Comparison of ENCODE assay signal across 18 cellular contexts in the genomic region with DNA sequence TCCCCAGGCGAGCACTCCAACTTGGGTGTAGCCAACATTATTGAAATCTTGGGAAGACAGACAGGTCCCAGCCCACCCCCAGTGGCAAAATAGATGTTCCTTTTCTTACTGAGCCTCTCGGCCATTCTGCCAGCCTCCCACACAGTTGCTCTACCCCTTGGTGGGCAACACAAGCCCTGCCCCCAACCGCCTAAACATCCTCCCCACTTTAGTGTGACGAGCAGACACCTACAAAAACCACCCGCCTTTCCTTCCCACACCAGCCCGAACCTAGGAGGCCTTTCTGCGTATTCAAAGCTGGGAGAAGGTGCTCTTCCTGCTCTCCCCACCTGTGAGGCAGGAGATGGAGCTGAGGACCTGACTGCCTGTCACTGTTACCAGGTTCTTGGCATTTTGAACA. TPM values are rescaled to one million over a fixed set of nuclear protein-coding genes. Genes with fewer than 3 reads are reported as not detected.
DNase-seq lines count a peak whose midpoint lies in the region; ATAC-seq lines count a peak whose summit lies in the region.
"Had no signal": no experiment of that assay in that cellular context is flagged by ENCODE, and none has a peak within 500 bp of the region (broad histone marks: within the 10 kb centered on the region; RNA-seq: fewer than 3 reads in every experiment).

No MANE protein-coding gene starts in this region.

- ATAC-seq in activated CD8-positive, alpha-beta T cell treated with anti-CD3 and anti-CD28 coated beads, Interleukin-2, amount 10 ng/mL, durations not matched to agents 7 days and 5 days, result no peak
- peak; percentile 35 to 49 for ATAC-seq in naive thymus-derived CD8-positive, alpha-beta T cell
- ATAC-seq in HG02973 (IDR thresholded peaks at IDR 0.05; ENCODE audit: unreplicated experiment), result no peak
- no peak for ATAC-seq in HG03045 (IDR thresholded peaks at IDR 0.05; ENCODE audit: unreplicated experiment)
- ATAC-seq: left cardiac atrium had no signal

- H3K36me3 Mint-ChIP-seq in activated naive CD4-positive, alpha-beta T cell treated with anti-CD3 and anti-CD28 coated beads, Interleukin-2, amount 10 ng/mL, durations not matched to agents 7 days and 5 days, result peaks cover 41% of the 10 kb centered on the region
- H3K36me3 Mint-ChIP-seq in activated CD8-positive, alpha-beta T cell treated with anti-CD3 and anti-CD28 coated beads, Interleukin-2, amount 10 ng/mL, durations not matched to agents 7 days and 5 days (ENCODE audit: low read depth), result peaks cover 48% of the 10 kb centered on the region
- no peaks in the 10 kb centered on the region for H3K36me3 Mint-ChIP-seq in naive thymus-derived CD8-positive, alpha-beta T cell

- peak overlapping the region; percentile 16 for H3K27ac Mint-ChIP-seq in activated naive CD4-positive, alpha-beta T cell treated with anti-CD3 and anti-CD28 coated beads, Interleukin-2, amount 10 ng/mL, durations not matched to agents 7 days and 5 days
- peak overlapping the region; percentile 89 for H3K27ac Mint-ChIP-seq in activated CD8-positive, alpha-beta T cell treated with anti-CD3 and anti-CD28 coated beads, Interleukin-2, amount 10 ng/mL, durations not matched to agents 7 days and 5 days
- H3K27ac Mint-ChIP-seq in naive thymus-derived CD8-positive, alpha-beta T cell, result peak overlapping the region in 9 of 10 donors; percentile 9 to 92 (median 68)
- H3K27ac Mint-ChIP-seq: dendritic cell treated with granulocyte-macrophage colony-stimulating factor and Interleukin-4, amounts not matched to agents 40 ng/mL and 50 ng/mL, for 4 days; nephron; progenitor cell of endocrine pancreas had no signal

- no peak overlapping the region for H3K4me3 Mint-ChIP-seq in activated naive CD4-positive, alpha-beta T cell treated with anti-CD3 and anti-CD28 coated beads, Interleukin-2, amount 10 ng/mL, durations not matched to agents 7 days and 5 days
- H3K4me3 Mint-ChIP-seq in activated CD8-positive, alpha-beta T cell treated with anti-CD3 and anti-CD28 coated beads, Interleukin-2, amount 10 ng/mL, durations not matched to agents 7 days and 5 days, result peak overlapping the region; percentile 67
- peak overlapping the region in 9 of 10 donors; percentile 26 to 81 (median 61) for H3K4me3 Mint-ChIP-seq in naive thymus-derived CD8-positive, alpha-beta T cell
- H3K4me3 Mint-ChIP-seq: dendritic cell treated with granulocyte-macrophage colony-stimulating factor and Interleukin-4, amounts not matched to agents 40 ng/mL and 50 ng/mL, for 4 days; nephron had no signal

- no peaks in the 10 kb centered on the region for H3K27me3 Mint-ChIP-seq in activated naive CD4-positive, alpha-beta T cell treated with anti-CD3 and anti-CD28 coated beads, Interleukin-2, amount 10 ng/mL, durations not matched to agents 7 days and 5 days
- H3K27me3 Mint-ChIP-seq in activated CD8-positive, alpha-beta T cell treated with anti-CD3 and anti-CD28 coated beads, Interleukin-2, amount 10 ng/mL, durations not matched to agents 7 days and 5 days (ENCODE audit: low read depth), result no peaks in the 10 kb centered on the region
- no peaks in the 10 kb centered on the region for H3K27me3 Mint-ChIP-seq in naive thymus-derived CD8-positive, alpha-beta T cell
- H3K27me3 Mint-ChIP-seq: dendritic cell treated with granulocyte-macrophage colony-stimulating factor and Interleukin-4, amounts not matched to agents 40 ng/mL and 50 ng/mL, for 4 days had no signal

- no peak for DNase-seq in activated naive CD4-positive, alpha-beta T cell treated with anti-CD3 and anti-CD28 coated beads, Interleukin-2, amount 10 ng/mL, durations not matched to agents 7 days and 5 days
- DNase-seq in activated naive CD4-positive, alpha-beta T cell treated with Interleukin-2 at 50 U/mL for 16 hours, result no peak
- no peak for DNase-seq in activated CD8-positive, alpha-beta T cell treated with anti-CD3 and anti-CD28 coated beads, Interleukin-2, amount 10 ng/mL, durations not matched to agents 7 days and 5 days
- no peak for DNase-seq in naive thymus-derived CD8-positive, alpha-beta T cell
- no peak for DNase-seq in amygdala (lab: John Stamatoyannopoulos, UW)
- DNase-seq: DMS153; GDM1; glutamatergic neuron; left cardiac atrium; mesenchymal stem cell; NCI-H526 treated with DMSO at 0.1 percent for 48 hours; SK-N-SH; stimulated activated CD4-positive, alpha-beta T cell treated with anti-CD3 and anti-CD28 coated beads, Interleukin-2, amount 100 ng/mL, for 48 hours had no signal

- CTCF ChIA-PET in activated naive CD4-positive, alpha-beta T cell treated with anti-CD3 and anti-CD28 coated beads, Interleukin-2, amount 10 ng/mL, durations not matched to agents 7 days and 5 days (lab: Charles Lee), result no interaction called here
- CTCF ChIA-PET in activated CD8-positive, alpha-beta T cell treated with anti-CD3 and anti-CD28 coated beads, Interleukin-2, amount 10 ng/mL, durations not matched to agents 7 days and 5 days (lab: Charles Lee), result no interaction called here

- POLR2A ChIA-PET in activated CD8-positive, alpha-beta T cell treated with anti-CD3 and anti-CD28 coated beads, Interleukin-2, amount 10 ng/mL, durations not matched to agents 7 days and 5 days (lab: Charles Lee), result no interaction called here
- POLR2A ChIA-PET in naive thymus-derived CD8-positive, alpha-beta T cell (lab: Charles Lee), result interaction anchor here (1.6 kb wide), 1 partner anchor 60 kb away, joined by 4 read pairs; no protein-coding TSS in a partner anchor

- H3K4me1 Mint-ChIP-seq in activated naive CD4-positive, alpha-beta T cell treated with anti-CD3 and anti-CD28 coated beads, Interleukin-2, amount 10 ng/mL, durations not matched to agents 7 days and 5 days, result peaks cover 77% of the 10 kb centered on the region
- peaks cover 77% of the 10 kb centered on the region for H3K4me1 Mint-ChIP-seq in activated CD8-positive, alpha-beta T cell treated with anti-CD3 and anti-CD28 coated beads, Interleukin-2, amount 10 ng/mL, durations not matched to agents 7 days and 5 days (ENCODE audit: low read depth)
- peaks cover 25 to 64% (median 56%) of the 10 kb centered on the region in 4 donors for H3K4me1 Mint-ChIP-seq in naive thymus-derived CD8-positive, alpha-beta T cell

- H3K9me3 Mint-ChIP-seq in activated naive CD4-positive, alpha-beta T cell treated with anti-CD3 and anti-CD28 coated beads, Interleukin-2, amount 10 ng/mL, durations not matched to agents 7 days and 5 days, result peaks cover 7% of the 10 kb centered on the region
- no peaks in the 10 kb centered on the region for H3K9me3 Mint-ChIP-seq in activated CD8-positive, alpha-beta T cell treated with anti-CD3 and anti-CD28 coated beads, Interleukin-2, amount 10 ng/mL, durations not matched to agents 7 days and 5 days (ENCODE audit: insufficient read depth)
- no peaks in the 10 kb centered on the region for H3K9me3 Mint-ChIP-seq in naive thymus-derived CD8-positive, alpha-beta T cell
- H3K9me3 Mint-ChIP-seq: dendritic cell treated with granulocyte-macrophage colony-stimulating factor and Interleukin-4, amounts not matched to agents 40 ng/mL and 50 ng/mL, for 4 days; nephron had no signal

RNA-seq across cellular contexts. Expression of gene CAB39, which starts 58.6 kb away (rescaled TPM):
- 100 to 1,000 TPM; 175 to 178 TPM for total RNA-seq in activated CD8-positive, alpha-beta T cell treated with anti-CD3 and anti-CD28 coated beads, Interleukin-2, amount 10 ng/mL, durations not matched to agents 7 days and 5 days
- 100 to 1,000 TPM in 1 of 2 experiments, 10 to 100 TPM in 1; 95.5 to 107 TPM for total RNA-seq in naive thymus-derived CD8-positive, alpha-beta T cell
- 10 to 100 TPM; 62.5 to 81.5 (median 67.1) TPM for polyA plus RNA-seq in naive thymus-derived CD8-positive, alpha-beta T cell

Comparison
In these comparisons a context has a peak if more than half of its experiments do, and no peak if none do; other contexts are left out.
1. H3K27ac Mint-ChIP-seq: peak in every context shown above with its lines; median percentile 89 in activated CD8-positive, alpha-beta T cell treated with anti-CD3 and anti-CD28 coated beads, Interleukin-2, amount 10 ng/mL, durations not matched to agents 7 days and 5 days; 68 in naive thymus-derived CD8-positive, alpha-beta T cell; 16 in activated naive CD4-positive, alpha-beta T cell treated with anti-CD3 and anti-CD28 coated beads, Interleukin-2, amount 10 ng/mL, durations not matched to agents 7 days and 5 days.
2. ATAC-seq: peak in naive thymus-derived CD8-positive, alpha-beta T cell (2 of 2); none in activated CD8-positive, alpha-beta T cell treated with anti-CD3 and anti-CD28 coated beads, Interleukin-2, amount 10 ng/mL, durations not matched to agents 7 days and 5 days (single experiment), HG02973 (single experiment) and HG03045 (single experiment).